27 cellular contexts compared by ENCODE assay signal in the genomic region with DNA sequence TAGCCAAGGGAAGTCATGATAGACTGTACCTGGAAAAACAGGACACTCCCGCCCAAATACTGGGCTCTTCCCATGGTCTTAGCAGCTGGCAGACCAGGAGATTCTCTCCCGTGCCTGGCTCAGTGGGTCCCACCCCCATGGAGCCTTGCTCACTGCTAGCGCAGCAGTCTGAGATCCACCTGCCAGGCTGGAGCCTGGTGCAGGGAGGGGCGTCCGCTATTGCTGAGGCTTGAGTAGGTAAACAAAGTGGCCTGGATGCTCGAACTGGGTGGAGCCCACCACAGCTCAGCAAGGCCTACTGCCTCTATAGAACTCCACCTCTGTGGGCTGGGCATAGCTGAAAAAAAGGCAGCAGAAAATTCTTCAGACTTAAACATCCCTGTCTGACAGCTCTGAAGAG. TPM values are rescaled to one million over a fixed set of nuclear protein-coding genes. Genes with fewer than 3 reads are reported as not detected.
"Had no signal": no experiment of that assay in that cellular context is flagged by ENCODE, and none has a peak within 500 bp of the region (broad histone marks: within the 10 kb centered on the region; RNA-seq: fewer than 3 reads in every experiment).

No MANE protein-coding gene starts in this region.

- H3K9me3 ChIP-seq: Peyer's patch, SJCRH30 had no signal

- ATAC-seq: activated T-cell treated with anti-CD3 and anti-CD28 coated beads, Interleukin-2, amount 50 U/mL, for 72 hours; K562; SK-N-SH treated with all-trans-retinoic acid at 6 μM for 48 hours had no signal

- H3K27me3 ChIP-seq: brain microvascular endothelial cell, cardiac muscle cell, Peyer's patch, SJCRH30 had no signal

- H3K27ac ChIP-seq: brain microvascular endothelial cell, cardiac muscle cell, Peyer's patch, RWPE1, SJCRH30 had no signal

- H3K36me3 ChIP-seq: brain microvascular endothelial cell, cardiac muscle cell, Peyer's patch, SJCRH30 had no signal

- H3K4me1 ChIP-seq: Peyer's patch had no signal

- DNase-seq: activated B cell treated with CpG ODN at 0.5 μM for 24 hours; activated CD4-positive, alpha-beta memory T cell treated with anti-CD3 and anti-CD28 coated beads for 36 hours; activated CD4-positive, alpha-beta T cell treated with anti-CD3 and anti-CD28 coated beads for 1 hour; activated CD4-positive, alpha-beta T cell treated with anti-CD3 and anti-CD28 coated beads, Interleukin-2, amount 10 ng/mL, durations not matched to agents 24 days and 14 days; activated CD8-positive, alpha-beta memory T cell treated with anti-CD3 and anti-CD28 coated beads, Interleukin-2, amount 50 U/mL, for 4 hours; activated gamma-delta T cell treated with Interleukin-2 at 50 U/mL for 16 hours; activated naive CD4-positive, alpha-beta T cell treated with anti-CD3 and anti-CD28 coated beads, Interleukin-2, amount 10 ng/mL, durations not matched to agents 7 days and 5 days; activated naive CD8-positive, alpha-beta T cell treated with anti-CD3 and anti-CD28 coated beads for 36 hours; activated T-cell treated with anti-CD3 and anti-CD28 coated beads, Interleukin-2, amount 50 U/mL, for 72 hours; brain microvascular endothelial cell; Kasumi-1; NCI-H1105 treated with DMSO at 0.1 percent for 48 hours; NCI-H2081; NCI-H2171 treated with DMSO at 0.1 percent for 48 hours; NCI-H226; NCI-H510A treated with DMSO at 0.1 percent for 48 hours; NCI-H82; Peyer's patch; Right ventricle myocardium superior; SJCRH30; SW 1271 had no signal

- H3K4me3 ChIP-seq: cardiac muscle cell, K562, Peyer's patch, SJCRH30 had no signal

RNA-seq across cellular contexts. Expression of gene C5orf52, which starts 49.8 kb away (rescaled TPM):
- total RNA-seq: activated B cell treated with CpG ODN at 0.5 μM for 24 hours; activated CD4-positive, alpha-beta memory T cell treated with anti-CD3 and anti-CD28 coated beads for 36 hours; activated naive CD8-positive, alpha-beta T cell treated with anti-CD3 and anti-CD28 coated beads for 36 hours; activated T-cell treated with anti-CD3 and anti-CD28 coated beads, Interleukin-2, amount 50 U/mL, for 72 hours; activated T-helper 2 cell treated with anti-CD3 and anti-CD28 coated beads, Interferon-gamma antibody, Interleukin-2, Interleukin-4, amounts not matched to agents 10 μg/mL and 5 μg/mL and 100 μg/mL, durations not matched to agents 14 hours and 24 hours and 36 hours; cardiac muscle cell; K562; Right ventricle myocardium superior; SJCRH30 had no signal
- polyA plus RNA-seq: adipose tissue, cardiac muscle cell, K562 had no signal
